In the genomic region with DNA sequence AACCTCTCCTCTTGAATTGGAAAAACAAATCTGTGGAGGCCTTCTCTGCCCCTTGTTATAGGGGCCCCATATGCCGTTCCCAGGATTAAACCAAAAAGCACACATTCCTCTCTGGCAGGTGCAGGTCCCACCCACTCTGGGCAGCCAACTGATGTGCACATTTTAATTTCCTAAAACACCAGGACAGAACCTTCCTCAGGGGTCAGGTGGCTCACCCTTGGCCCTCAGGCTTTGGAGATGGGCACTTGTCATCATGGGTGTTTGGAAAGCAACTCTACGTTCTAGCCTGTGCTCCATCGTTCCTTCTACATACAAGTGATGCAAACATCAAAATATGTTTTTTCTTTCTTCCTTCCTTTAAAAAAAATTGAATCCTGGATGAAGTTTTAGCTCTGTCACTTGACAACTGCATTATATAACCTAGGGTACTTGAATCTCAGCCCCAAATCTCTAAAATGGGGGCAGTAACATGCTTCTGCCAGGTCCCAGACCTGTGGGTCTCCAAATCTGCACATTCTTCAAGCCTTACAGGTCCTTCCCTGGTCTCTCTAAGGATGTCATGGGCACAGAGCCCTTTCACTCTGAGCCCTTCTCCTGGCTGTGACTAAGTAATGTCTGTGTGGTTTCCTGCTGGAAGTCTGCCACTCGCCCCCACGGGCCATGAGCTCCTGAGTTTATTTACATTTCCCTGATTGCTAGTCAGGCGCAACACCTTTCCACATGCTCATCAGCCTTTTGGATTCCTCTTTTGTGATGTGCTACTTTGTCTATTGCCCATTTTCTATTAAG, we compare ENCODE assay signal across 14 cellular contexts. TPM values are rescaled to one million over a fixed set of nuclear protein-coding genes. Genes with fewer than 3 reads are reported as not detected.
DNase-seq lines count a peak whose midpoint lies in the region; ATAC-seq and TF ChIP-seq lines count a peak whose summit lies in the region.
"Had no signal": no experiment of that assay in that cellular context is flagged by ENCODE, and none has a peak within 500 bp of the region (broad histone marks: within the 10 kb centered on the region; RNA-seq: fewer than 3 reads in every experiment).

No MANE protein-coding gene starts in this region.

- H3K36me3 Mint-ChIP-seq in chondrocyte (ENCODE audit: low read depth) (peaks cover 31% of the 10 kb centered on the region), nephron (ENCODE audit: low read depth) (peaks cover 97% of the 10 kb centered on the region)

- TF ChIP-seq CTCF in chondrocyte (IDR thresholded peaks at IDR 0.05), result no peak
- TF ChIP-seq CTCF in nephron (IDR thresholded peaks at IDR 0.05; ENCODE audit: unreplicated experiment in 3 of 3), result no peak

- H3K27me3 Mint-ChIP-seq in chondrocyte (ENCODE audit: low read depth) (no peaks in the 10 kb centered on the region), nephron (ENCODE audit: low read depth) (peaks cover 10% of the 10 kb centered on the region)

- DNase-seq in EH (ENCODE audit: low read depth) (peak; percentile 52), NCI-H2029 (lab: John Stamatoyannopoulos, UW) (peak; percentile 72), chondrocyte (ENCODE audit: low spot score) (no peak), CD1c-positive myeloid dendritic cell (ENCODE audit: extremely low spot score) (no peak), hypothalamus (lab: John Stamatoyannopoulos, UW) (no peak)
- DNase-seq: foreskin melanocyte; NCI-H446 treated with DMSO at 0.1 percent for 48 hours; stimulated activated CD4-positive, alpha-beta T cell treated with anti-CD3 and anti-CD28 coated beads, Interleukin-15, amount 100 ng/mL, for 24 hours; stomach had no signal

- H3K27ac Mint-ChIP-seq in chondrocyte (ENCODE audit: unreplicated experiment), result peak overlapping the region; percentile 45
- H3K27ac Mint-ChIP-seq in nephron, result peak overlapping the region in 2 of 3 experiments; percentile 50 to 66

- peaks cover 41% of the 10 kb centered on the region for H3K9me3 Mint-ChIP-seq in chondrocyte (ENCODE audit: low read depth)
- peaks cover 75% of the 10 kb centered on the region for H3K9me3 Mint-ChIP-seq in nephron

- no peak for ATAC-seq in GM18867 (IDR thresholded peaks at IDR 0.05; ENCODE audit: unreplicated experiment)
- ATAC-seq in HG03565 (IDR thresholded peaks at IDR 0.05; ENCODE audit: unreplicated experiment), result no peak
- ATAC-seq: SK-N-SH treated with all-trans-retinoic acid at 6 μM for 48 hours had no signal

- peaks cover 23% of the 10 kb centered on the region for H3K4me1 Mint-ChIP-seq in chondrocyte (ENCODE audit: low read depth)
- peaks cover 66% of the 10 kb centered on the region for H3K4me1 Mint-ChIP-seq in nephron

- H3K4me3 Mint-ChIP-seq in chondrocyte (ENCODE audit: unreplicated experiment) (no peak overlapping the region), nephron (no peak overlapping the region)
- H3K4me3 Mint-ChIP-seq: brain had no signal

RNA-seq across cellular contexts. Expression of a gene that starts 43.8 kb away (rescaled TPM):
- total RNA-seq in chondrocyte, result 2.5 to 8.5 TPM (median 2.7 TPM) in 3 replicates

Comparison
In these comparisons a context has a peak if more than half of its experiments do, and no peak if none do; other contexts are left out.
1. DNase-seq: peak in EH (single experiment) and NCI-H2029 (single experiment); none in chondrocyte (single experiment), CD1c-positive myeloid dendritic cell (single experiment) and hypothalamus (0 of 51).